11 cellular contexts compared by ENCODE assay signal in genomic region chrX:23168291-23168690, GRCh38.
"Had no signal": no experiment of that assay in that cellular context is flagged by ENCODE, and none has a peak within 500 bp of the region (broad histone marks: within the 10 kb centered on the region; RNA-seq: fewer than 3 reads in every experiment).

No MANE protein-coding gene starts in this region.

- DNase-seq: GM23248, GOT3, H7, H9, HCEC 1CT, HFFc6 had no signal

- H3K27ac ChIP-seq: GM23248 had no signal

- H3K4me2 ChIP-seq: GM23338 had no signal

- FAIRE-seq: H1, H54 had no signal

- H3K36me3 ChIP-seq: HAP-1 had no signal

- ATAC-seq: GM23338, HCT116 had no signal

- H3K9me3 ChIP-seq: HAP-1 had no signal

- H3K4me3 ChIP-seq: GM23248, GM23338, HAP-1 had no signal

- H3K9ac ChIP-seq: GM23248 had no signal

- H2AFZ ChIP-seq: GM23248, GM23338 had no signal
